11 cellular contexts compared by ENCODE assay signal in genomic region chr4:150582881-150583286, GRCh38. TPM values are rescaled to one million over a fixed set of nuclear protein-coding genes. Genes with fewer than 3 reads are reported as not detected.
A peak's percentile ranks its signal among the peaks of the same experiment; 100 is the strongest.
DNase-seq lines count a peak whose midpoint lies in the region; ATAC-seq and TF ChIP-seq lines count a peak whose summit lies in the region.
"Had no signal": no experiment of that assay in that cellular context is flagged by ENCODE, and none has a peak within 500 bp of the region (broad histone marks: within the 10 kb centered on the region; RNA-seq: fewer than 3 reads in every experiment).

No MANE protein-coding gene starts in this region.

- H3K36me3 ChIP-seq in esophagus muscularis mucosa (no peaks in the 10 kb centered on the region), testis (ENCODE audit: low read depth, missing control alignments) (no peaks in the 10 kb centered on the region)

- peak; percentile 62 for DNase-seq in M059J (ENCODE audit: low read depth)
- DNase-seq in esophagus muscularis mucosa (ENCODE audit: extremely low spot score), result no peak
- DNase-seq in lung microvascular endothelial cell (ENCODE audit: low read depth in 2 of 2), result peak; percentile 6 to 80
- no peak for DNase-seq in testis
- no peak for DNase-seq in SKM-1 treated with dmso at 0.1 percent for 144 hours (lab: John Stamatoyannopoulos, UW; ENCODE audit: unreplicated experiment)
- DNase-seq in NOMO-1 (lab: John Stamatoyannopoulos, UW; ENCODE audit: unreplicated experiment in 2 of 2), result no peak
- no peak for DNase-seq in activated naive CD4-positive, alpha-beta T cell treated with anti-CD3 and anti-CD28 coated beads, Interleukin-2, amount 50 U/mL, for 72 hours (ENCODE audit: low spot score in 2 of 2)
- DNase-seq: stimulated activated CD4-positive, alpha-beta T cell treated with anti-CD3 and anti-CD28 coated beads, Interleukin-2, amount 100 ng/mL, for 24 hours had no signal

- no peaks in the 10 kb centered on the region for H3K9me3 Mint-ChIP-seq in activated naive CD4-positive, alpha-beta T cell treated with anti-CD3 and anti-CD28 coated beads, Interleukin-2, amount 50 U/mL, for 72 hours

- TF ChIP-seq CTCF in esophagus muscularis mucosa (IDR thresholded peaks at IDR 0.05) (no peak), testis (IDR thresholded peaks at IDR 0.05) (no peak)

- H3K27ac ChIP-seq in esophagus muscularis mucosa (replicated peaks in 1 of 4), result no peak overlapping the region
- H3K27ac ChIP-seq in testis, result no peak overlapping the region

- peaks cover 28 to 58% of the 10 kb centered on the region in 2 donors for H3K36me3 Mint-ChIP-seq in activated naive CD4-positive, alpha-beta T cell treated with anti-CD3 and anti-CD28 coated beads, Interleukin-2, amount 50 U/mL, for 72 hours

- intact Hi-C loops in esophagus muscularis mucosa (cut with DNase I), result no loop called here
- intact Hi-C loops in testis (cut with DNase I; ENCODE audit: low total_unique reads), result no loop called here

- no peak for TF ChIP-seq POLR2A in esophagus muscularis mucosa (IDR thresholded peaks at IDR 0.05; ENCODE audit: low read depth)
- no peak for TF ChIP-seq POLR2A in testis (IDR thresholded peaks at IDR 0.05)

- no peaks in the 10 kb centered on the region for H3K9me3 ChIP-seq in esophagus muscularis mucosa
- H3K9me3 ChIP-seq in testis, result no peaks in the 10 kb centered on the region

- ATAC-seq in HG03565 (IDR thresholded peaks at IDR 0.05; ENCODE audit: unreplicated experiment), result no peak
- no peak for ATAC-seq in activated naive CD4-positive, alpha-beta T cell treated with anti-CD3 and anti-CD28 coated beads, Interleukin-2, amount 50 U/mL, for 72 hours
- ATAC-seq: HCT116 had no signal

- H3K4me1 ChIP-seq in esophagus muscularis mucosa, result peaks cover 7 to 26% (median 17%) of the 10 kb centered on the region in 4 donors
- no peaks in the 10 kb centered on the region for H3K4me1 ChIP-seq in testis

- no peak for TF ChIP-seq EP300 in esophagus muscularis mucosa (IDR thresholded peaks at IDR 0.05)

- no peak overlapping the region for H3K27ac Mint-ChIP-seq in activated naive CD4-positive, alpha-beta T cell treated with anti-CD3 and anti-CD28 coated beads, Interleukin-2, amount 50 U/mL, for 72 hours
- H3K27ac Mint-ChIP-seq: dendritic cell treated with granulocyte-macrophage colony-stimulating factor and Interleukin-4, amounts not matched to agents 40 ng/mL and 50 ng/mL, for 4 days had no signal

- WGBS in esophagus muscularis mucosa, result 56% methylated on average over 24 of the region's 31 CpGs
- 55 to 59% methylated on average over 14 to 31 of the region's 31 CpGs for WGBS in testis, 2 donors

- H3K27me3 ChIP-seq in esophagus muscularis mucosa (peaks cover 0 to 30% (median 11%) of the 10 kb centered on the region in 4 donors), testis (no peaks in the 10 kb centered on the region)

- peak overlapping the region; percentile 43 to 51 (median 45) for H3K4me3 ChIP-seq in esophagus muscularis mucosa
- H3K4me3 ChIP-seq in testis, result peak overlapping the region; percentile 3 to 4

RNA-seq across cellular contexts. Expression of gene MAB21L2, which starts 0.9 kb away (rescaled TPM):
- 4.4 and 5.3 TPM in 2 replicates for total RNA-seq in M059J (2014; rRNA removed; shearing (Covaris generic))
- total RNA-seq in esophagus muscularis mucosa (1 to 10 TPM in 1 of 4 donors, under 1 TPM in 2, not detected in 1; 0.32 to 1.7 (median 0.42) TPM), lung microvascular endothelial cell (0.20 and 0.65 TPM in 2 replicates), testis (not detected)
- polyA plus RNA-seq in testis (ENCODE audit: insufficient read depth, low read depth, low replicate concordance), result not detected
- not detected for total RNA-seq in activated naive CD4-positive, alpha-beta T cell treated with anti-CD3 and anti-CD28 coated beads, Interleukin-2, amount 50 U/mL, for 72 hours

Comparison
In these comparisons a context has a peak if more than half of its experiments do, and no peak if none do; other contexts are left out.
1. DNase-seq: peak in M059J (single experiment) and lung microvascular endothelial cell (2 of 2); none in esophagus muscularis mucosa (single experiment), testis (single experiment), SKM-1 treated with dmso at 0.1 percent for 144 hours (single experiment), NOMO-1 (0 of 2) and activated naive CD4-positive, alpha-beta T cell treated with anti-CD3 and anti-CD28 coated beads, Interleukin-2, amount 50 U/mL, for 72 hours (0 of 2).